ENCODE assay signal across 8 cellular contexts in genomic region chr19:58059003-58059671, GRCh38. TPM values are rescaled to one million over a fixed set of nuclear protein-coding genes. Genes with fewer than 3 reads are reported as not detected.
DNase-seq lines count a peak whose midpoint lies in the region; ATAC-seq, FAIRE-seq and TF ChIP-seq lines count a peak whose summit lies in the region.

ZNF135 (plus strand) TSS chr19:58059282; CDS start chr19:58060003, 721 bp downstream.

- H3K79me1 ChIP-seq in mesendoderm (ENCODE audit: low read length) = no peaks in the 10 kb centered on the region

- no peaks in the 10 kb centered on the region for H3K79me2 ChIP-seq in HepG2 (ENCODE audit: insufficient read depth, low read length)
- H3K79me2 ChIP-seq in mesendoderm (ENCODE audit: control insufficient read depth, insufficient read depth, low read length) = no peaks in the 10 kb centered on the region

- H3K36me3 ChIP-seq in liver (ENCODE audit: control insufficient read depth in 4 of 4, insufficient read depth in 3 of 4, low read depth in 1 of 4, low read length in 3 of 4) = no peaks in the 10 kb centered on the region
- no peaks in the 10 kb centered on the region for H3K36me3 ChIP-seq in HepG2 (replicated peaks in 1 of 2; ENCODE audit: control insufficient read depth in 1 of 2, insufficient read depth in 2 of 2, low read length in 2 of 2)
- peaks cover 4% of the 10 kb centered on the region for H3K36me3 ChIP-seq in endodermal cell (ENCODE audit: control insufficient read depth, insufficient read depth, low read length)
- no peaks in the 10 kb centered on the region for H3K36me3 ChIP-seq in mesendoderm (ENCODE audit: control insufficient read depth, insufficient read depth, low read length)

- peak within 1 kb of the TSS; percentile 58 for H3K27ac Mint-ChIP-seq in activated CD8-positive, alpha-beta memory T cell treated with anti-CD3 and anti-CD28 coated beads, Interleukin-2, amount 10 ng/mL, durations not matched to agents 7 days and 5 days
- peak within 1 kb of the TSS; percentile 92 for H3K27ac Mint-ChIP-seq in endodermal cell

- H4K20me1 ChIP-seq in HepG2 (ENCODE audit: insufficient read depth, low read length) = no peaks in the 10 kb centered on the region

- in situ Hi-C loops in HepG2 (cut with HindIII; ENCODE audit: extremely low pct_ligation_motif_present, low pct_unique_long_range_greater_than_20kb) = no loop called here

- CTCF ChIA-PET in HepG2 (lab: Yijun Ruan, JAX; ENCODE audit: low intra/inter-chr PET ratio, low total read pairs) = no interaction called here
- CTCF ChIA-PET in activated CD8-positive, alpha-beta memory T cell treated with anti-CD3 and anti-CD28 coated beads, Interleukin-2, amount 10 ng/mL, durations not matched to agents 7 days and 5 days (lab: Charles Lee) = no interaction called here

- ATAC-seq in HepG2 (no peak), GM21390 (IDR thresholded peaks at IDR 0.05; ENCODE audit: unreplicated experiment) (no peak), GM21526 (IDR thresholded peaks at IDR 0.05; ENCODE audit: low FRiP score, unreplicated experiment) (no peak)
- peak; percentile 88 for ATAC-seq in activated CD8-positive, alpha-beta memory T cell treated with anti-CD3 and anti-CD28 coated beads, Interleukin-2, amount 10 ng/mL, durations not matched to agents 7 days and 5 days

- WGBS in liver = 4% methylated on average over 62 of the region's 62 CpGs
- WGBS in HepG2 (ENCODE audit: low lambda C conversion rate) = 79% methylated on average over 48 of the region's 62 CpGs
- 9 to 33% methylated on average over 15 to 62 of the region's 62 CpGs for WGBS in endodermal cell (ENCODE audit: insufficient coverage in 1 of 2, insufficient read length in 1 of 2), 2 experiments
- WGBS in mesendoderm (ENCODE audit: extremely low coverage, insufficient coverage, low lambda C conversion rate) = no CpG with 5 or more reads among the region's 62 CpGs

- H3K27ac ChIP-seq in liver (ENCODE audit: low read depth in 1 of 2, low read length in 2 of 2) (peak within 1 kb of the TSS; percentile 66 to 78), HepG2 (ENCODE audit: extremely low read length, insufficient read depth, low read length) (no peak within 1 kb of the TSS), endodermal cell (ENCODE audit: low read depth, low read length) (peak within 1 kb of the TSS; percentile 73), mesendoderm (ENCODE audit: low read depth, low read length) (no peak within 1 kb of the TSS)

- H3K4ac ChIP-seq in mesendoderm (ENCODE audit: low read depth, low read length) = peak within 1 kb of the TSS; percentile 43

- H3K4me3 ChIP-seq in liver (ENCODE audit: low read depth in 1 of 3, low read length in 3 of 3) (peak within 1 kb of the TSS; percentile 35 to 54 (median 52)), HepG2 (replicated peaks in 1 of 3; ENCODE audit: insufficient read depth in 1 of 3, low read depth in 2 of 3, low read length in 3 of 3) (no peak within 1 kb of the TSS), endodermal cell (ENCODE audit: low read length) (peak within 1 kb of the TSS; percentile 79), mesendoderm (ENCODE audit: low read length) (no peak within 1 kb of the TSS)

- H4K8ac ChIP-seq in mesendoderm (ENCODE audit: low read depth, low read length) = peak within 1 kb of the TSS; percentile 82

- peak within 1 kb of the TSS; percentile 42 for H3K4me3 Mint-ChIP-seq in activated CD8-positive, alpha-beta memory T cell treated with anti-CD3 and anti-CD28 coated beads, Interleukin-2, amount 10 ng/mL, durations not matched to agents 7 days and 5 days
- H3K4me3 Mint-ChIP-seq in endodermal cell = peak within 1 kb of the TSS; percentile 68

- H3K27me3 Mint-ChIP-seq in activated CD8-positive, alpha-beta memory T cell treated with anti-CD3 and anti-CD28 coated beads, Interleukin-2, amount 10 ng/mL, durations not matched to agents 7 days and 5 days = no peaks in the 10 kb centered on the region
- peaks cover 14% of the 10 kb centered on the region for H3K27me3 Mint-ChIP-seq in endodermal cell (ENCODE audit: insufficient read depth)

- no peak within 1 kb of the TSS for H3K23ac ChIP-seq in mesendoderm (ENCODE audit: low read length)

- TF ChIP-seq CTCF in liver (IDR thresholded peaks at IDR 0.05; ENCODE audit: low read depth, low read length, missing input control) (no peak), HepG2 (CRISPR knock-in tag; IDR thresholded peaks at IDR 0.05) (no peak), endodermal cell (conservative IDR thresholded peaks at IDR 0.05) (no peak)

- POLR2A ChIA-PET in HepG2 (lab: Yijun Ruan, JAX) = no interaction called here

- H2BK15ac ChIP-seq in mesendoderm (replicated peaks; ENCODE audit: low read depth) = no peak within 1 kb of the TSS

- no peak for DNase-seq in HepG2 (ENCODE audit: low spot score)
- DNase-seq in activated CD8-positive, alpha-beta memory T cell treated with anti-CD3 and anti-CD28 coated beads, Interleukin-2, amount 10 ng/mL, durations not matched to agents 7 days and 5 days = peak; percentile 72
- DNase-seq in endodermal cell = peak; percentile 94
- peak; percentile 96 for DNase-seq in mesendoderm
- peak; percentile 57 to 62 for DNase-seq in stimulated activated CD4-positive, alpha-beta T cell treated with anti-CD3 and anti-CD28 coated beads, Interleukin-4, amount 100 ng/mL, for 4 hours

- no peak for TF ChIP-seq EP300 in HepG2 (IDR thresholded peaks at IDR 0.05; ENCODE audit: low read depth in 2 of 2, low read length in 2 of 2)
- no peak for TF ChIP-seq EP300 in HepG2 (CRISPR knock-in tag; IDR thresholded peaks at IDR 0.05; ENCODE audit: borderline replicate concordance)

- H2AK5ac ChIP-seq in mesendoderm (ENCODE audit: low read length) = no peak within 1 kb of the TSS

- FAIRE-seq in HepG2 (lab: Jason Lieb, UNC) = no peak

- no peak for TF ChIP-seq RAD21 in liver (IDR thresholded peaks at IDR 0.05)
- TF ChIP-seq RAD21 in HepG2 (CRISPR knock-in tag; IDR thresholded peaks at IDR 0.05) = no peak

- peak within 1 kb of the TSS; percentile 5 for H4K5ac ChIP-seq in mesendoderm (ENCODE audit: low read length)

- no peak within 1 kb of the TSS for H2AFZ ChIP-seq in HepG2 (ENCODE audit: low read length)

- peak within 1 kb of the TSS; percentile 85 for H3K18ac ChIP-seq in mesendoderm (ENCODE audit: low read length)

- H3K4me1 ChIP-seq in liver (ENCODE audit: control insufficient read depth in 4 of 4, insufficient read depth in 4 of 4, low read length in 3 of 4) (no peaks in the 10 kb centered on the region), HepG2 (ENCODE audit: insufficient read depth, low read length) (no peaks in the 10 kb centered on the region; the same call in 1 of the 2 replicates), endodermal cell (ENCODE audit: control insufficient read depth, insufficient read depth, low read length) (no peaks in the 10 kb centered on the region), mesendoderm (ENCODE audit: control insufficient read depth, low read depth, low read length) (no peaks in the 10 kb centered on the region)

- peak within 1 kb of the TSS; percentile 47 for H2BK120ac ChIP-seq in mesendoderm (ENCODE audit: low read depth, low read length)

- no peak within 1 kb of the TSS for H2BK5ac ChIP-seq in mesendoderm (ENCODE audit: low read length)

- TF ChIP-seq POLR2A in HepG2 (IDR thresholded peaks at IDR 0.05; ENCODE audit: insufficient read depth in 1 of 2, low read depth in 2 of 2, low read length in 2 of 2) = no peak

- intact Hi-C loops in HepG2 (cut with micrococcal nuclease; ENCODE audit: unreplicated experiment) = no loop called here

- H3K9me3 ChIP-seq in liver (ENCODE audit: control insufficient read depth in 4 of 4, low read length in 3 of 4) (peaks cover 27 to 63% (median 41%) of the 10 kb centered on the region in 4 donors), HepG2 (ENCODE audit: low read length) (peaks cover 52% of the 10 kb centered on the region), endodermal cell (ENCODE audit: control insufficient read depth, low read length) (peaks cover 31% of the 10 kb centered on the region)

- H3K9ac ChIP-seq in liver (ENCODE audit: low read depth in 1 of 2, low read length in 2 of 2) (no peak within 1 kb of the TSS), HepG2 (ENCODE audit: insufficient read depth, low read depth, low read length) (no peak within 1 kb of the TSS), endodermal cell (ENCODE audit: extremely low read depth, low read length, poor library complexity, severe bottlenecking) (peak within 1 kb of the TSS; percentile 35), mesendoderm (ENCODE audit: low read length) (peak within 1 kb of the TSS; percentile 70)

- H3K9me3 Mint-ChIP-seq in activated CD8-positive, alpha-beta memory T cell treated with anti-CD3 and anti-CD28 coated beads, Interleukin-2, amount 10 ng/mL, durations not matched to agents 7 days and 5 days (ENCODE audit: low read depth) = peaks cover 9% of the 10 kb centered on the region
- H3K9me3 Mint-ChIP-seq in endodermal cell = peaks cover 84% of the 10 kb centered on the region

- no TSS peak for BruUV-seq in HepG2 (replicated peaks; lab: Mats Ljungman, UMichigan)

- H3K4me2 ChIP-seq in HepG2 (ENCODE audit: low read depth, low read length) (no peak within 1 kb of the TSS), mesendoderm (ENCODE audit: low read length) (peak within 1 kb of the TSS; percentile 39)

- no peaks in the 10 kb centered on the region for H3K27me3 ChIP-seq in liver (ENCODE audit: control insufficient read depth in 4 of 4, insufficient read depth in 4 of 4, low read length in 3 of 4)
- H3K27me3 ChIP-seq in HepG2 (ENCODE audit: control insufficient read depth in 1 of 2, insufficient read depth in 2 of 2, low read length in 2 of 2) = no peaks in the 10 kb centered on the region
- no peaks in the 10 kb centered on the region for H3K27me3 ChIP-seq in endodermal cell (ENCODE audit: control insufficient read depth, insufficient read depth, low read length, poor library complexity, severe bottlenecking)
- H3K27me3 ChIP-seq in mesendoderm (ENCODE audit: insufficient read depth, low read length, poor library complexity) = no peaks in the 10 kb centered on the region

- peak within 1 kb of the TSS; percentile 87 for H3K56ac ChIP-seq in mesendoderm (ENCODE audit: low read length)

- peaks cover 21% of the 10 kb centered on the region for H3K36me3 Mint-ChIP-seq in activated CD8-positive, alpha-beta memory T cell treated with anti-CD3 and anti-CD28 coated beads, Interleukin-2, amount 10 ng/mL, durations not matched to agents 7 days and 5 days
- H3K36me3 Mint-ChIP-seq in endodermal cell (ENCODE audit: low read depth) = peaks cover 41% of the 10 kb centered on the region

- H3K4me1 Mint-ChIP-seq in activated CD8-positive, alpha-beta memory T cell treated with anti-CD3 and anti-CD28 coated beads, Interleukin-2, amount 10 ng/mL, durations not matched to agents 7 days and 5 days = peaks cover 3% of the 10 kb centered on the region
- no peaks in the 10 kb centered on the region for H3K4me1 Mint-ChIP-seq in endodermal cell

RNA-seq across cellular contexts. Expression of gene ZNF135, which starts in this region (rescaled TPM):
- 1 to 10 TPM in 1 of 2 donors, under 1 TPM in 1; 0.42 to 1.5 TPM for total RNA-seq in liver
- under 1 TPM; 0.31 to 0.42 TPM for polyA plus RNA-seq in liver
- not detected in 2 replicates for total RNA-seq in HepG2 (2016; rRNA removed; fragmentation: Illumina TruSeq; extraction: Trizol)
- total RNA-seq in HepG2 (2016; cell fraction: cytosol; rRNA removed; fragmentation: Illumina TruSeq; extraction: Trizol; ENCODE audit: low read depth) = not detected in 2 replicates
- total RNA-seq in HepG2 (2016; cell fraction: insoluble cytoplasmic fraction; rRNA removed; fragmentation: Illumina TruSeq; extraction: Trizol) = not detected in 2 replicates
- not detected in 2 replicates for total RNA-seq in HepG2 (2016; cell fraction: membrane; rRNA removed; fragmentation: Illumina TruSeq; extraction: Trizol)
- total RNA-seq in HepG2 (2016; cell fraction: nucleus; rRNA removed; fragmentation: Illumina TruSeq; extraction: Trizol) = not detected in 2 replicates
- not detected in 2 replicates for polyA plus RNA-seq in HepG2 (2011; rRNA removed)
- not detected in 2 replicates for polyA plus RNA-seq in HepG2 (2011; cell fraction: cytosol; rRNA removed)
- not detected in 2 replicates for polyA plus RNA-seq in HepG2 (2011; cell fraction: nucleus; rRNA removed)
- not detected in 2 replicates for polyA plus RNA-seq in HepG2 (2012)
- not detected in 2 replicates for polyA plus RNA-seq in HepG2 (2016; cell fraction: cytosol; fragmentation: Illumina TruSeq; extraction: Trizol; ENCODE audit: low read depth)
- polyA plus RNA-seq in HepG2 (2016; cell fraction: insoluble cytoplasmic fraction; fragmentation: Illumina TruSeq; extraction: Trizol; ENCODE audit: low read depth) = not detected in 2 replicates
- polyA plus RNA-seq in HepG2 (2016; cell fraction: membrane; fragmentation: Illumina TruSeq; extraction: Trizol; ENCODE audit: low read depth) = not detected in 2 replicates
- not detected in 2 replicates for polyA plus RNA-seq in HepG2 (2016; cell fraction: nucleus; fragmentation: Illumina TruSeq; extraction: Trizol; ENCODE audit: insufficient read depth, low read depth)
- polyA minus RNA-seq in HepG2 (2011; rRNA and poly(A)+ RNA removed; ENCODE audit: low replicate concordance) = not detected in 2 replicates
- not detected in 2 replicates for polyA minus RNA-seq in HepG2 (2011; cell fraction: cytosol; rRNA and poly(A)+ RNA removed)
- polyA minus RNA-seq in HepG2 (2011; cell fraction: nucleus; rRNA and poly(A)+ RNA removed) = not detected in 2 replicates
- under 1 TPM; 0.49 to 0.76 TPM for total RNA-seq in activated CD8-positive, alpha-beta memory T cell treated with anti-CD3 and anti-CD28 coated beads, Interleukin-2, amount 10 ng/mL, durations not matched to agents 7 days and 5 days
- total RNA-seq in endodermal cell = 10 to 100 TPM in 1 of 2 donors, 1 to 10 TPM in 1; 9.3 to 12.0 TPM
- 3.7 TPM for polyA plus RNA-seq in endodermal cell (2013, experiment 1 of 2)
- polyA plus RNA-seq in endodermal cell (2013, experiment 2 of 2) = 2.8 TPM
- 4.1 TPM for polyA plus RNA-seq in mesendoderm (2013, experiment 1 of 2)
- polyA plus RNA-seq in mesendoderm (2013, experiment 2 of 2) = 4.6 TPM

Comparison
In these comparisons a context has a peak if more than half of its experiments do, and no peak if none do; other contexts are left out.
1. RNA of gene ZNF135 (total RNA-seq): 9.3 to 12.0 TPM in endodermal cell; 0.42 to 1.5 TPM in liver, 0.49 to 0.76 TPM in activated CD8-positive, alpha-beta memory T cell treated with anti-CD3 and anti-CD28 coated beads, Interleukin-2, amount 10 ng/mL, durations not matched to agents 7 days and 5 days and not detected in HepG2; every median in the first group is over 4 times any median in the second.
2. H3K27ac ChIP-seq: peak in liver (2 of 2) and endodermal cell (single experiment); none in HepG2 (single experiment) and mesendoderm (single experiment).
3. H3K4me3 ChIP-seq: peak in liver (3 of 3) and endodermal cell (single experiment); none in HepG2 (0 of 3) and mesendoderm (single experiment).
4. Peak in DNase-seq and ATAC-seq in activated CD8-positive, alpha-beta memory T cell treated with anti-CD3 and anti-CD28 coated beads, Interleukin-2, amount 10 ng/mL, durations not matched to agents 7 days and 5 days; RNA of the gene not detected or under 1 TPM.
5. H3K9ac ChIP-seq: peak in endodermal cell (single experiment) and mesendoderm (single experiment); none in liver (0 of 2) and HepG2 (single experiment).